19 cellular contexts compared by ENCODE assay signal in the genomic region with DNA sequence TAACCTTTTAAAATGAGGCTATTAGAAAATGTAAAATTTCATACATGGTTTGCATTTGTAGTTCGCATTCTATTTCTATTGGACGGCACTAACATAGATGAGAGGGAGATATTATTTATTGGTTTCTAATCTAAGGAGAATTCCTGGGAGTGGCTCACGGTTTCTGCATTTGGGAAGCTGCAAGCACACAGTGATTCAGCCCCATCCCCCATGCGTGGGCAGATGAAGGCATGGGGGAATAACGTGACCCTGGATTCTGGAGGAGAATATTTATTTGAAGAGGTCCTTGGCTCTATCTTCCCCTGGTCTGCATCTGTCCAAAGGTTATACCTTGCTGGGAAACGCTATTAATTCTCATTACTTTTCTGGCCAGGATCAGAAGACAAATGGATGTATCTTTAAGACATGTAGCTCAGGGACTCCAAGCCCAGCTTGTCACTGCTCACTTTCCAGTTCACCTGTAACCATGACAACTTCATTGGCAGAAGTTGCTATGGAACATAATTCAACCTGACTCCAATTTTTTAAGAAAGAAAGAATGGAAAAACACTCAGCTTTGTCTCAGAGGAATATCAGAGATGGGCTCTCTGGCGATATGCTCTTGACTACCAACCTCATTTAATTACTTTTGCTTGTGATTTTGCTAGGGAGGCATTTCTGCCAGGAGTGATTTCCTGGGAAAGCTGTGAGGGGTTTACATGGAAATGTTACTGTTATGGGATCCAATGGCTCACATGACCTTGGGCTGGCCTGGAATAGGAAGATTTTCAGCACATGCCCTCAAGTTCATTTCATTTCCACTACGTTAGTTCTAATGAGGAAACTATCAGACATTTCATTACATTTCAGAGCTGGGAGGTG. TPM values are rescaled to one million over a fixed set of nuclear protein-coding genes. Genes with fewer than 3 reads are reported as not detected.
DNase-seq lines count a peak whose midpoint lies in the region; ATAC-seq and TF ChIP-seq lines count a peak whose summit lies in the region.
"Had no signal": no experiment of that assay in that cellular context is flagged by ENCODE, and none has a peak within 500 bp of the region (broad histone marks: within the 10 kb centered on the region; RNA-seq: fewer than 3 reads in every experiment).

No MANE protein-coding gene starts in this region.

- H3K9me2 ChIP-seq in Karpas-422 (replicated peaks; ENCODE audit: insufficient read depth, low read length): no peaks in the 10 kb centered on the region
- H3K9me2 ChIP-seq: SK-N-SH had no signal

- H4K20me1 ChIP-seq in Karpas-422 (ENCODE audit: insufficient read depth, low read depth, low read length): no peaks in the 10 kb centered on the region

- TF ChIP-seq POLR2A in adrenal gland (IDR thresholded peaks at IDR 0.05): no peak

- H3K27me3 ChIP-seq in adrenal gland: no peaks in the 10 kb centered on the region
- H3K27me3 ChIP-seq in Karpas-422 (ENCODE audit: low read length): no peaks in the 10 kb centered on the region

- H3K9me3 ChIP-seq in adrenal gland (replicated peaks in 1 of 3) (no peaks in the 10 kb centered on the region), Karpas-422 (ENCODE audit: low read length) (no peaks in the 10 kb centered on the region; the same call in 1 of the 2 replicates)
- H3K9me3 ChIP-seq: SK-N-SH had no signal

- WGBS in adrenal gland, 4 donors: 38 to 43% (median 40%) methylated on average over 8 of the region's 8 CpGs

- intact Hi-C loops in adrenal gland (cut with DNase I): no loop called here

- DNase-seq in adrenal gland (peak in 5 of 7 donors; percentile 28 to 51 (median 32)), cerebellum (ENCODE audit: low spot score) (peak; percentile 62), middle frontal gyrus (ENCODE audit: extremely low spot score, low spot score) (peak; percentile 29), putamen (ENCODE audit: low spot score) (peak; percentile 38), SKM-1 treated with dmso at 0.1 percent for 144 hours (lab: John Stamatoyannopoulos, UW; ENCODE audit: unreplicated experiment) (no peak), Karpas-422 (no peak)
- DNase-seq: ACHN; H9; KG1; NCI-H1417 treated with DMSO at 0.1 percent for 48 hours; NCI-H2029; NCI-H2171 treated with DMSO at 0.1 percent for 48 hours; NCI-H510A; NCI-H748 treated with DMSO at 0.1 percent for 48 hours; NK-92 treated with Interleukin-12 subunit alpha and Interleukin-12 subunit beta, amount 100 ng/mL, for 24 hours; SK-N-SH had no signal

- H3K36me3 ChIP-seq in adrenal gland (replicated peaks in 1 of 2): no peaks in the 10 kb centered on the region
- H3K36me3 ChIP-seq in Karpas-422 (ENCODE audit: insufficient read depth, low read length): no peaks in the 10 kb centered on the region

- no peak overlapping the region for H3K9ac ChIP-seq in Karpas-422 (ENCODE audit: low read length)
- H3K9ac ChIP-seq: SK-N-SH had no signal

- no peak overlapping the region for H2AFZ ChIP-seq in Karpas-422 (ENCODE audit: low read length)

- no peaks in the 10 kb centered on the region for H3K79me2 ChIP-seq in Karpas-422 (ENCODE audit: low read length)

- peaks cover 0 to 13% of the 10 kb centered on the region in 2 donors for H3K4me1 ChIP-seq in adrenal gland (replicated peaks in 1 of 2)
- H3K4me1 ChIP-seq in Karpas-422 (ENCODE audit: low read length): no peaks in the 10 kb centered on the region

- H3K27ac ChIP-seq in adrenal gland (peak overlapping the region in 1 of 5 donors; percentile 62), Karpas-422 (ENCODE audit: low read length) (no peak overlapping the region)
- H3K27ac ChIP-seq: C4-2B had no signal

- H3K4me3 ChIP-seq in adrenal gland (no peak overlapping the region), Karpas-422 (ENCODE audit: low read length) (no peak overlapping the region)

- TF ChIP-seq CTCF in adrenal gland (IDR thresholded peaks at IDR 0.05): no peak

- no peak overlapping the region for H3K4me2 ChIP-seq in Karpas-422 (ENCODE audit: low read depth, low read length, poor library complexity, severe bottlenecking)
- H3K4me2 ChIP-seq: SK-N-SH had no signal

- ATAC-seq in GM19324 (IDR thresholded peaks at IDR 0.05; ENCODE audit: low FRiP score, unreplicated experiment): no peak
- ATAC-seq: Right ventricle myocardium inferior had no signal

RNA-seq across cellular contexts. Expression of a gene that starts 27.2 kb away (rescaled TPM):
- 10 to 100 TPM; 14.5 to 44.9 (median 25.0) TPM for total RNA-seq in adrenal gland
- polyA plus RNA-seq in adrenal gland: 10 to 100 TPM in 2 of 3 donors, 1 to 10 TPM in 1; 6.5 to 17.6 (median 10.0) TPM
- 16.2 TPM for total RNA-seq in cerebellum
- total RNA-seq in Karpas-422 (2014; rRNA removed; shearing (Covaris generic); ENCODE audit: low replicate concordance): 59.3 and 70.7 TPM in 2 replicates

Comparison
In these comparisons a context has a peak if more than half of its experiments do, and no peak if none do; other contexts are left out.
1. DNase-seq: peak in adrenal gland (5 of 7), cerebellum (single experiment), middle frontal gyrus (single experiment) and putamen (single experiment); none in SKM-1 treated with dmso at 0.1 percent for 144 hours (single experiment) and Karpas-422 (single experiment).